Comparison of ENCODE assay signal across 1 cellular context in the genomic region with DNA sequence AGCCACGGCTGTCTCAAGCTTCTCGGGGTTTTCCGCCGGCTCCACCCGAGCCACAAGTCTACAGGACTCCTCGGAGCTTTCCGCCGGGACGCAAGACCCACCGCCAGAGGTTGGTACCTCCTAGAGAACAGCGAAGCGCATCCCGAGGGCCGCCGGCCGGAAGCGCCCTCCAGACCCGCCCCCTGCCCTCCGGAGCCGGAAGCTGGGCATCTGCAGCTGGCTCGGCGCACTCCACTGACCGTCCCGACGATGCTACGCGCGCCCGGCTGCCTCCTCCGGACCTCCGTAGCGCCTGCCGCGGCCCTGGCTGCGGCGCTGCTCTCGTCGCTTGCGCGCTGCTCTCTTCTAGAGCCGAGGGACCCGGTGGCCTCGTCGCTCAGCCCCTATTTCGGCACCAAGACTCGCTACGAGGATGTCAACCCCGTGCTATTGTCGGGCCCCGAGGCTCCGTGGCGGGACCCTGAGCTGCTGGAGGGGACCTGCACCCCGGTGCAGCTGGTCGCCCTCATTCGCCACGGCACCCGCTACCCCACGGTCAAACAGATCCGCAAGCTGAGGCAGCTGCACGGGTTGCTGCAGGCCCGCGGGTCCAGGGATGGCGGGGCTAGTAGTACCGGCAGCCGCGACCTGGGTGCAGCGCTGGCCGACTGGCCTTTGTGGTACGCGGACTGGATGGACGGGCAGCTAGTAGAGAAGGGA.
TF ChIP-seq lines count a peak whose summit lies in the region.

A gene with protein sequence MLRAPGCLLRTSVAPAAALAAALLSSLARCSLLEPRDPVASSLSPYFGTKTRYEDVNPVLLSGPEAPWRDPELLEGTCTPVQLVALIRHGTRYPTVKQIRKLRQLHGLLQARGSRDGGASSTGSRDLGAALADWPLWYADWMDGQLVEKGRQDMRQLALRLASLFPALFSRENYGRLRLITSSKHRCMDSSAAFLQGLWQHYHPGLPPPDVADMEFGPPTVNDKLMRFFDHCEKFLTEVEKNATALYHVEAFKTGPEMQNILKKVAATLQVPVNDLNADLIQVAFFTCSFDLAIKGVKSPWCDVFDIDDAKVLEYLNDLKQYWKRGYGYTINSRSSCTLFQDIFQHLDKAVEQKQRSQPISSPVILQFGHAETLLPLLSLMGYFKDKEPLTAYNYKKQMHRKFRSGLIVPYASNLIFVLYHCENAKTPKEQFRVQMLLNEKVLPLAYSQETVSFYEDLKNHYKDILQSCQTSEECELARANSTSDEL (plus strand): TSS at position 227 of the 699 bp plus-strand sequence. CDS start 23 bp downstream, at position 250.

TF ChIP-seq in HepG2, 621 proteins besides CTCF, POLR2A, EP300 and RAD21 (continued from another document):
- TF ChIP-seq, protein P1, sequence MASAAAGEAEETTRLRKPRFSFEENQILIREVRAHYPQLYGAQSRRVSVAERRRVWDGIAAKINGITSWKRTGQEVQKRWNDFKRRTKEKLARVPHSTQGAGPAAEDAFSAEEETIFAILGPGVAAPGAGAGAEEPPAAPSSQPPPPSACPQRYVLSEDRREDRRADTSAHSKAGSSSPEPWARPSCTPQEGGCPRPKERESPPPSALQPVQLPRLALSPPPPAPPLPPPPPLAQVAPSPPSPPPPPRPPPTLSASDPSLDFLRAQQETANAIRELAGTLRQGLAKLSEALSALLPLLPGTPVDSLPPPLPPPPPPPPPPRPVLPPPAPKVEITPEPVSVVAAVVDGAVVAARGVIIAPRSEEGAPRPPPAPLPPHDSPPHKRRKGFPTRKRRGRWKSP (CRISPR knock-in tag; IDR thresholded peaks at IDR 0.05): peak; percentile 81
- 0 out of 2 replicates have a peak, but pooled peaks have one; percentile 29 for TF ChIP-seq SIX4 (CRISPR knock-in tag; IDR thresholded peaks at IDR 0.05)
- TF ChIP-seq HNF4A (CRISPR knock-in tag; IDR thresholded peaks at IDR 0.05): peak; percentile 18; the same call in 1 of the 2 replicates
- TF ChIP-seq, protein P2, sequence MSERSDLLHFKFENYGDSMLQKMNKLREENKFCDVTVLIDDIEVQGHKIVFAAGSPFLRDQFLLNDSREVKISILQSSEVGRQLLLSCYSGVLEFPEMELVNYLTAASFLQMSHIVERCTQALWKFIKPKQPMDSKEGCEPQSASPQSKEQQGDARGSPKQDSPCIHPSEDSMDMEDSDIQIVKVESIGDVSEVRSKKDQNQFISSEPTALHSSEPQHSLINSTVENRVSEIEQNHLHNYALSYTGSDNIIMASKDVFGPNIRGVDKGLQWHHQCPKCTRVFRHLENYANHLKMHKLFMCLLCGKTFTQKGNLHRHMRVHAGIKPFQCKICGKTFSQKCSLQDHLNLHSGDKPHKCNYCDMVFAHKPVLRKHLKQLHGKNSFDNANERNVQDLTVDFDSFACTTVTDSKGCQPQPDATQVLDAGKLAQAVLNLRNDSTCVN (CRISPR knock-in tag; IDR thresholded peaks at IDR 0.05; ENCODE audit: borderline replicate concordance): 0 out of 2 replicates have a peak, but pooled peaks have one; percentile 26
- TF ChIP-seq, protein P3, sequence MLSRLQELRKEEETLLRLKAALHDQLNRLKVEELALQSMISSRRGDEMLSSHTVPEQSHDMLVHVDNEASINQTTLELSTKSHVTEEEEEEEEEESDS (CRISPR knock-in tag; IDR thresholded peaks at IDR 0.05; ENCODE audit: borderline replicate concordance): no peak
- TF ChIP-seq, protein P4, sequence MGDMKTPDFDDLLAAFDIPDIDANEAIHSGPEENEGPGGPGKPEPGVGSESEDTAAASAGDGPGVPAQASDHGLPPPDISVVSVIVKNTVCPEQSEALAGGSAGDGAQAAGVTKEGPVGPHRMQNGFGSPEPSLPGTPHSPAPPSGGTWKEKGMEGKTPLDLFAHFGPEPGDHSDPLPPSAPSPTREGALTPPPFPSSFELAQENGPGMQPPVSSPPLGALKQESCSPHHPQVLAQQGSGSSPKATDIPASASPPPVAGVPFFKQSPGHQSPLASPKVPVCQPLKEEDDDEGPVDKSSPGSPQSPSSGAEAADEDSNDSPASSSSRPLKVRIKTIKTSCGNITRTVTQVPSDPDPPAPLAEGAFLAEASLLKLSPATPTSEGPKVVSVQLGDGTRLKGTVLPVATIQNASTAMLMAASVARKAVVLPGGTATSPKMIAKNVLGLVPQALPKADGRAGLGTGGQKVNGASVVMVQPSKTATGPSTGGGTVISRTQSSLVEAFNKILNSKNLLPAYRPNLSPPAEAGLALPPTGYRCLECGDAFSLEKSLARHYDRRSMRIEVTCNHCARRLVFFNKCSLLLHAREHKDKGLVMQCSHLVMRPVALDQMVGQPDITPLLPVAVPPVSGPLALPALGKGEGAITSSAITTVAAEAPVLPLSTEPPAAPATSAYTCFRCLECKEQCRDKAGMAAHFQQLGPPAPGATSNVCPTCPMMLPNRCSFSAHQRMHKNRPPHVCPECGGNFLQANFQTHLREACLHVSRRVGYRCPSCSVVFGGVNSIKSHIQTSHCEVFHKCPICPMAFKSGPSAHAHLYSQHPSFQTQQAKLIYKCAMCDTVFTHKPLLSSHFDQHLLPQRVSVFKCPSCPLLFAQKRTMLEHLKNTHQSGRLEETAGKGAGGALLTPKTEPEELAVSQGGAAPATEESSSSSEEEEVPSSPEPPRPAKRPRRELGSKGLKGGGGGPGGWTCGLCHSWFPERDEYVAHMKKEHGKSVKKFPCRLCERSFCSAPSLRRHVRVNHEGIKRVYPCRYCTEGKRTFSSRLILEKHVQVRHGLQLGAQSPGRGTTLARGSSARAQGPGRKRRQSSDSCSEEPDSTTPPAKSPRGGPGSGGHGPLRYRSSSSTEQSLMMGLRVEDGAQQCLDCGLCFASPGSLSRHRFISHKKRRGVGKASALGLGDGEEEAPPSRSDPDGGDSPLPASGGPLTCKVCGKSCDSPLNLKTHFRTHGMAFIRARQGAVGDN (CRISPR knock-in tag; IDR thresholded peaks at IDR 0.05): peak; percentile 98
- no peak for TF ChIP-seq ADNP (CRISPR knock-in tag; IDR thresholded peaks at IDR 0.05)
- no peak for TF ChIP-seq ZBTB3 (CRISPR knock-in tag; IDR thresholded peaks at IDR 0.05; ENCODE audit: borderline replicate concordance, low read depth)
- no peak for TF ChIP-seq SP1 (IDR thresholded peaks at IDR 0.05)
- peak; percentile 31; the same call in 1 of the 2 replicates for TF ChIP-seq SP1 (CRISPR knock-in tag; IDR thresholded peaks at IDR 0.05)
- TF ChIP-seq, protein P5, sequence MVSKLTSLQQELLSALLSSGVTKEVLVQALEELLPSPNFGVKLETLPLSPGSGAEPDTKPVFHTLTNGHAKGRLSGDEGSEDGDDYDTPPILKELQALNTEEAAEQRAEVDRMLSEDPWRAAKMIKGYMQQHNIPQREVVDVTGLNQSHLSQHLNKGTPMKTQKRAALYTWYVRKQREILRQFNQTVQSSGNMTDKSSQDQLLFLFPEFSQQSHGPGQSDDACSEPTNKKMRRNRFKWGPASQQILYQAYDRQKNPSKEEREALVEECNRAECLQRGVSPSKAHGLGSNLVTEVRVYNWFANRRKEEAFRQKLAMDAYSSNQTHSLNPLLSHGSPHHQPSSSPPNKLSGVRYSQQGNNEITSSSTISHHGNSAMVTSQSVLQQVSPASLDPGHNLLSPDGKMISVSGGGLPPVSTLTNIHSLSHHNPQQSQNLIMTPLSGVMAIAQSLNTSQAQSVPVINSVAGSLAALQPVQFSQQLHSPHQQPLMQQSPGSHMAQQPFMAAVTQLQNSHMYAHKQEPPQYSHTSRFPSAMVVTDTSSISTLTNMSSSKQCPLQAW (CRISPR knock-in tag; IDR thresholded peaks at IDR 0.05): peak; percentile 65; the same call in 1 of the 2 replicates
- no peak for TF ChIP-seq NFATC3 (CRISPR knock-in tag; IDR thresholded peaks at IDR 0.05)
- TF ChIP-seq MXI1 (IDR thresholded peaks at IDR 0.05; ENCODE audit: borderline replicate concordance, low read depth, low read length): peak; percentile 36; the same call in 1 of the 3 replicates
- no peak for TF ChIP-seq NFE2L2 (IDR thresholded peaks at IDR 0.05; ENCODE audit: low read length)
- TF ChIP-seq, protein P6, sequence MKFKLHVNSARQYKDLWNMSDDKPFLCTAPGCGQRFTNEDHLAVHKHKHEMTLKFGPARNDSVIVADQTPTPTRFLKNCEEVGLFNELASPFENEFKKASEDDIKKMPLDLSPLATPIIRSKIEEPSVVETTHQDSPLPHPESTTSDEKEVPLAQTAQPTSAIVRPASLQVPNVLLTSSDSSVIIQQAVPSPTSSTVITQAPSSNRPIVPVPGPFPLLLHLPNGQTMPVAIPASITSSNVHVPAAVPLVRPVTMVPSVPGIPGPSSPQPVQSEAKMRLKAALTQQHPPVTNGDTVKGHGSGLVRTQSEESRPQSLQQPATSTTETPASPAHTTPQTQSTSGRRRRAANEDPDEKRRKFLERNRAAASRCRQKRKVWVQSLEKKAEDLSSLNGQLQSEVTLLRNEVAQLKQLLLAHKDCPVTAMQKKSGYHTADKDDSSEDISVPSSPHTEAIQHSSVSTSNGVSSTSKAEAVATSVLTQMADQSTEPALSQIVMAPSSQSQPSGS (CRISPR knock-in tag; IDR thresholded peaks at IDR 0.05): peak; percentile 13; the same call in 1 of the 2 replicates
- TF ChIP-seq FOXC1 (CRISPR knock-in tag; IDR thresholded peaks at IDR 0.05; ENCODE audit: borderline replicate concordance): peak; percentile 84
- TF ChIP-seq, protein P7, sequence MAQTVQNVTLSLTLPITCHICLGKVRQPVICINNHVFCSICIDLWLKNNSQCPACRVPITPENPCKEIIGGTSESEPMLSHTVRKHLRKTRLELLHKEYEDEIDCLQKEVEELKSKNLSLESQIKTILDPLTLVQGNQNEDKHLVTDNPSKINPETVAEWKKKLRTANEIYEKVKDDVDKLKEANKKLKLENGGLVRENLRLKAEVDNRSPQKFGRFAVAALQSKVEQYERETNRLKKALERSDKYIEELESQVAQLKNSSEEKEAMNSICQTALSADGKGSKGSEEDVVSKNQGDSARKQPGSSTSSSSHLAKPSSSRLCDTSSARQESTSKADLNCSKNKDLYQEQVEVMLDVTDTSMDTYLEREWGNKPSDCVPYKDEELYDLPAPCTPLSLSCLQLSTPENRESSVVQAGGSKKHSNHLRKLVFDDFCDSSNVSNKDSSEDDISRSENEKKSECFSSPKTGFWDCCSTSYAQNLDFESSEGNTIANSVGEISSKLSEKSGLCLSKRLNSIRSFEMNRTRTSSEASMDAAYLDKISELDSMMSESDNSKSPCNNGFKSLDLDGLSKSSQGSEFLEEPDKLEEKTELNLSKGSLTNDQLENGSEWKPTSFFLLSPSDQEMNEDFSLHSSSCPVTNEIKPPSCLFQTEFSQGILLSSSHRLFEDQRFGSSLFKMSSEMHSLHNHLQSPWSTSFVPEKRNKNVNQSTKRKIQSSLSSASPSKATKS (CRISPR knock-in tag; IDR thresholded peaks at IDR 0.05): no peak
- no peak; the same call in 1 of the 2 replicates for TF ChIP-seq ZNF782 (CRISPR knock-in tag; IDR thresholded peaks at IDR 0.05; ENCODE audit: borderline replicate concordance)
- TF ChIP-seq, protein P8, sequence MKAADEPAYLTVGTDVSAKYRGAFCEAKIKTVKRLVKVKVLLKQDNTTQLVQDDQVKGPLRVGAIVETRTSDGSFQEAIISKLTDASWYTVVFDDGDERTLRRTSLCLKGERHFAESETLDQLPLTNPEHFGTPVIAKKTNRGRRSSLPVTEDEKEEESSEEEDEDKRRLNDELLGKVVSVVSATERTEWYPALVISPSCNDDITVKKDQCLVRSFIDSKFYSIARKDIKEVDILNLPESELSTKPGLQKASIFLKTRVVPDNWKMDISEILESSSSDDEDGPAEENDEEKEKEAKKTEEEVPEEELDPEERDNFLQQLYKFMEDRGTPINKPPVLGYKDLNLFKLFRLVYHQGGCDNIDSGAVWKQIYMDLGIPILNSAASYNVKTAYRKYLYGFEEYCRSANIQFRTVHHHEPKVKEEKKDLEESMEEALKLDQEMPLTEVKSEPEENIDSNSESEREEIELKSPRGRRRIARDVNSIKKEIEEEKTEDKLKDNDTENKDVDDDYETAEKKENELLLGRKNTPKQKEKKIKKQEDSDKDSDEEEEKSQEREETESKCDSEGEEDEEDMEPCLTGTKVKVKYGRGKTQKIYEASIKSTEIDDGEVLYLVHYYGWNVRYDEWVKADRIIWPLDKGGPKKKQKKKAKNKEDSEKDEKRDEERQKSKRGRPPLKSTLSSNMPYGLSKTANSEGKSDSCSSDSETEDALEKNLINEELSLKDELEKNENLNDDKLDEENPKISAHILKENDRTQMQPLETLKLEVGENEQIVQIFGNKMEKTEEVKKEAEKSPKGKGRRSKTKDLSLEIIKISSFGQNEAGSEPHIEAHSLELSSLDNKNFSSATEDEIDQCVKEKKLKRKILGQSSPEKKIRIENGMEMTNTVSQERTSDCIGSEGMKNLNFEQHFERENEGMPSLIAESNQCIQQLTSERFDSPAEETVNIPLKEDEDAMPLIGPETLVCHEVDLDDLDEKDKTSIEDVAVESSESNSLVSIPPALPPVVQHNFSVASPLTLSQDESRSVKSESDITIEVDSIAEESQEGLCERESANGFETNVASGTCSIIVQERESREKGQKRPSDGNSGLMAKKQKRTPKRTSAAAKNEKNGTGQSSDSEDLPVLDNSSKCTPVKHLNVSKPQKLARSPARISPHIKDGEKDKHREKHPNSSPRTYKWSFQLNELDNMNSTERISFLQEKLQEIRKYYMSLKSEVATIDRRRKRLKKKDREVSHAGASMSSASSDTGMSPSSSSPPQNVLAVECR (CRISPR knock-in tag; IDR thresholded peaks at IDR 0.05; ENCODE audit: borderline replicate concordance): peak; percentile 88
- no peak for TF ChIP-seq HNRNPUL1 (IDR thresholded peaks at IDR 0.05; ENCODE audit: low read depth, low read length)
- 0 out of 2 replicates have a peak, but pooled peaks have one; percentile 57 for TF ChIP-seq RELA (CRISPR knock-in tag; IDR thresholded peaks at IDR 0.05)
- TF ChIP-seq ZNF772 (CRISPR knock-in tag; IDR thresholded peaks at IDR 0.05): 0 out of 2 replicates have a peak, but pooled peaks have one; percentile 47
- TF ChIP-seq SUZ12 (IDR thresholded peaks at IDR 0.05; ENCODE audit: low read depth, low read length): no peak
TF ChIP-seq in HepG2: peak in this region for 225.
